Comparison of ENCODE assay signal across 8 cellular contexts in the genomic region with DNA sequence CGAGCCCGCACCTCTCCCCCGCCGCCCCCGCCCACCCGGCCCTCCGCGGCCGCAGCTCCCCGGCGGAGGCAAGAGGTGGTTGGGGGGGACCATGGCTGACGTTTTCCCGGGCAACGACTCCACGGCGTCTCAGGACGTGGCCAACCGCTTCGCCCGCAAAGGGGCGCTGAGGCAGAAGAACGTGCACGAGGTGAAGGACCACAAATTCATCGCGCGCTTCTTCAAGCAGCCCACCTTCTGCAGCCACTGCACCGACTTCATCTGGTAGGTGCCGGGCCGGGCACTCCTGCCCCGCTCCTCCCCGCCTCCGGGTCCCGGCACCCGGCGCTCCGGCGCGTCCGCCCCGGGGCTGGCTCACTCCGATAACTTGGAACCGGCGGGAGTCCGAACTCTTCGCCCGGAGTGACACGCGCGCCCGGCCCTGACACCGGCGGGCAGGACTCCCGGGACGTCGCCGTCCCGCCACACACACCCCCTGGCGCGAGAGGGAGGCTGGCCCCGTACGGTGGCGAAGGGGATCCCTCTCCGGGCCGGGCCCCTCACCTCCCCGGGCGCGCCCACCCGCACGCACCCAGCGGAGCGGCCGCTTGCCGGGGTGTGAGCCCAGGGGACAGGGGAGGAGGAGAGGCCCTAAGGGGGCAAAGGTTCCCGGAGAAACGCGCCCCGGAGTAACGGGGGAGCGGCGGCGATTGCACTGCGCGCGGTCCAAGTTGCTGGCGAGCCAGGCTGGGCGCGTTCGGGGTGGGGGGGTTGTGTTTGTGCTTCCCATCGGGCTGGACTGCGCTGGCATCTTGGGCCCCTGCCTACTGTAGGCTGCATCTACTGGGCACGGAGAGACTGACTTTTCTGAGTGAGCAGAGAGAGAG. TPM values are rescaled to one million over a fixed set of nuclear protein-coding genes. Genes with fewer than 3 reads are reported as not detected.
DNase-seq lines count a peak whose midpoint lies in the region; ATAC-seq and TF ChIP-seq lines count a peak whose summit lies in the region.

No MANE protein-coding gene starts in this region.

- no peaks in the 10 kb centered on the region for H3K36me3 ChIP-seq in esophagus muscularis mucosa

- no peak for TF ChIP-seq POLR2A in esophagus muscularis mucosa (IDR thresholded peaks at IDR 0.05; ENCODE audit: low read depth)

- peaks cover 40% of the 10 kb centered on the region for H3K27me3 Mint-ChIP-seq in stimulated activated memory B cell treated with anti-CD40 and anti-IgM and Interleukin-4, amounts not matched to agents 10 μg/mL and 1 μg/mL and 100 μg/mL, for 72 hours

- 1% methylated on average over 29 of the region's 91 CpGs for WGBS in esophagus muscularis mucosa

- TF ChIP-seq CTCF in GM12864 (IDR thresholded peaks at IDR 0.05; ENCODE audit: low read depth, low read length, missing control alignments) (no peak), esophagus muscularis mucosa (IDR thresholded peaks at IDR 0.05) (no peak)

- H3K27ac ChIP-seq in esophagus muscularis mucosa (replicated peaks in 1 of 4): peak overlapping the region; percentile 83 to 90 (median 87)

- peak overlapping the region; percentile 77 for H3K4me3 Mint-ChIP-seq in stimulated activated memory B cell treated with anti-CD40 and anti-IgM and Interleukin-4, amounts not matched to agents 10 μg/mL and 1 μg/mL and 100 μg/mL, for 72 hours

- H3K4me3 ChIP-seq in GM12864 (ENCODE audit: low read depth, low read length) (peak overlapping the region; percentile 64), esophagus muscularis mucosa (peak overlapping the region; percentile 76 to 98 (median 95))

- H3K9me3 Mint-ChIP-seq in stimulated activated memory B cell treated with anti-CD40 and anti-IgM and Interleukin-4, amounts not matched to agents 10 μg/mL and 1 μg/mL and 100 μg/mL, for 72 hours: no peaks in the 10 kb centered on the region

- intact Hi-C loops in esophagus muscularis mucosa (cut with DNase I): loop anchor here (5.0 kb wide), 1 partner anchor 264 kb away; no protein-coding TSS in a partner anchor

- H3K4me1 Mint-ChIP-seq in stimulated activated memory B cell treated with anti-CD40 and anti-IgM and Interleukin-4, amounts not matched to agents 10 μg/mL and 1 μg/mL and 100 μg/mL, for 72 hours: peaks cover 14% of the 10 kb centered on the region

- no peaks in the 10 kb centered on the region for H3K27me3 ChIP-seq in esophagus muscularis mucosa

- H3K9me3 ChIP-seq in esophagus muscularis mucosa: no peaks in the 10 kb centered on the region

- DNase-seq in GM12864 (ENCODE audit: low read depth) (no peak), NCI-H69 (lab: John Stamatoyannopoulos, UW) (peak; percentile 80), esophagus muscularis mucosa (ENCODE audit: extremely low spot score) (no peak), mucosa of gallbladder (ENCODE audit: low spot score) (peak; percentile 61)
- peak; percentile 58 for DNase-seq in activated T-cell treated with anti-CD3 and anti-CD28 coated beads, Interleukin-2, amount 50 U/mL, for 1 hour

- H3K4me1 ChIP-seq in esophagus muscularis mucosa: peaks cover 6 to 51% (median 45%) of the 10 kb centered on the region in 4 donors

- ATAC-seq in HG02678 (IDR thresholded peaks at IDR 0.05; ENCODE audit: unreplicated experiment) (peak; percentile 29), GM19023 (IDR thresholded peaks at IDR 0.05; ENCODE audit: unreplicated experiment) (no peak)
- peak; percentile 47 for ATAC-seq in stimulated activated memory B cell treated with anti-CD40 and anti-IgM and Interleukin-4, amounts not matched to agents 10 μg/mL and 1 μg/mL and 100 μg/mL, for 72 hours

- H3K27ac Mint-ChIP-seq in stimulated activated memory B cell treated with anti-CD40 and anti-IgM and Interleukin-4, amounts not matched to agents 10 μg/mL and 1 μg/mL and 100 μg/mL, for 72 hours: peak overlapping the region; percentile 15

- no peak for TF ChIP-seq EP300 in esophagus muscularis mucosa (IDR thresholded peaks at IDR 0.05)

- no peaks in the 10 kb centered on the region for H3K36me3 Mint-ChIP-seq in stimulated activated memory B cell treated with anti-CD40 and anti-IgM and Interleukin-4, amounts not matched to agents 10 μg/mL and 1 μg/mL and 100 μg/mL, for 72 hours

RNA-seq across cellular contexts. Expression of a gene that starts 0.6 kb away (rescaled TPM):
- total RNA-seq in esophagus muscularis mucosa (10 to 100 TPM; 24.5 to 61.9 (median 40.8) TPM), mucosa of gallbladder (127 TPM)

Comparison
In these comparisons a context has a peak if more than half of its experiments do, and no peak if none do; other contexts are left out.
1. DNase-seq: peak in NCI-H69 (single experiment), activated T-cell treated with anti-CD3 and anti-CD28 coated beads, Interleukin-2, amount 50 U/mL, for 1 hour (single experiment) and mucosa of gallbladder (single experiment); none in GM12864 (single experiment) and esophagus muscularis mucosa (single experiment).